Comparison of ENCODE assay signal across 19 cellular contexts in the genomic region with DNA sequence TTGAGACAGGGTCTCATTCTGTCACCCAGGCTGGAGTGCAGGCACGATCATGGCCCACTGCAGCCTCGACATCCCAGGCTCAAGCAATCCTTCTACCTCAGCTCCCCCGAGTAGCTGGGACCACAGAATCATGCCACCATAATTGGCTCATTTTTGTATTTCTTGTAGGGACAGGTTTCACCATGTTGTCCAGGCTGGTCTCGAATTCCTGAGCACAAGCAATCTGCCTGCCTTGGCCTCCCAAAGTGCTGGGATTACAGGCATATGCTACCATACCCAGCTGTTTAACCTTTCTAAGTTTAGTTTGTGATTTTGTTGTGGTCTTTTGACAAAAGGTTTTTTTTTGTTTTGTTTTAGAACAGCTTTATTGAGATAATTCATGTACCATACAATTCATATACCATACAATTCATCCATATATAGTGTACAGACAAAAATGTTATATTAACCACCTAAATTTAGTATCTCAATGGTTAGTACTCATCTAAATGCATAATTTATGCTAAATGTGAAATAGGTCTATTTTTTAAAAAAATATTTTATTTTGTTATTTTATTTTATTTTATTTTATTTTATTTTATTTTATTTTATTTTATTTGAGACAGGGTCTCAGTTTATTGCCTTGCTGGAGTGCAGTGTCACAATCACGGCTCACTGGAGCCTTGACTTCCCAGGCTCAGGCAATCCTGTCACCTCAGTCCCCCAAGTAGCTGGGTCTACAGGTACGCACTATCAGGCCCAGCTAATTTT. TPM values are rescaled to one million over a fixed set of nuclear protein-coding genes. Genes with fewer than 3 reads are reported as not detected.
DNase-seq lines count a peak whose midpoint lies in the region; ATAC-seq, FAIRE-seq and TF ChIP-seq lines count a peak whose summit lies in the region.
"Had no signal": no experiment of that assay in that cellular context is flagged by ENCODE, and none has a peak within 500 bp of the region (broad histone marks: within the 10 kb centered on the region; RNA-seq: fewer than 3 reads in every experiment).

No MANE protein-coding gene starts in this region.

- TF ChIP-seq CTCF in astrocyte (IDR thresholded peaks at IDR 0.05; ENCODE audit: insufficient read depth, low read depth, low read length) (no peak), right atrium auricular region (IDR thresholded peaks at IDR 0.05) (no peak), gastrocnemius medialis (IDR thresholded peaks at IDR 0.05 in 4 of 5, conservative IDR thresholded peaks at IDR 0.05 in 1 of 5) (no peak)

- 99% methylated on average over 6 of the region's 6 CpGs for WGBS in GM23248 (ENCODE audit: low coverage in 1 of 2, low lambda C conversion rate in 2 of 2, missing lambda C conversion rate in 2 of 2), 2 experiments

- H3K9me2 ChIP-seq in GM23248 (ENCODE audit: insufficient read depth), result no peaks in the 10 kb centered on the region

- no peak for FAIRE-seq in astrocyte (lab: Jason Lieb, UNC)
- FAIRE-seq: D721Med had no signal

- peaks cover 72% of the 10 kb centered on the region for H3K79me2 ChIP-seq in GM23248 (ENCODE audit: insufficient read depth)
- peaks cover 36% of the 10 kb centered on the region for H3K79me2 ChIP-seq in astrocyte (ENCODE audit: insufficient read depth, low read length)

- H4K20me1 ChIP-seq in GM23248 (ENCODE audit: insufficient read depth) (no peaks in the 10 kb centered on the region; the same call in 1 of the 2 replicates), astrocyte (ENCODE audit: insufficient read depth, low read length) (peaks cover 14% of the 10 kb centered on the region)

- H3K27me3 Mint-ChIP-seq in astrocyte (ENCODE audit: low read depth, unreplicated experiment), result no peaks in the 10 kb centered on the region
- H3K27me3 Mint-ChIP-seq: activated B cell treated with CpG ODN at 0.5 μM for 24 hours, naive B cell had no signal

- DNase-seq in GM23248, result no peak
- no peak for DNase-seq in astrocyte (ENCODE audit: low read depth)
- no peak for DNase-seq in right atrium auricular region (ENCODE audit: low spot score)
- no peak for DNase-seq in gastrocnemius medialis
- DNase-seq in stimulated activated CD4-positive, alpha-beta T cell treated with anti-CD3 and anti-CD28 coated beads, Interleukin-1b, Interleukin-23, amount 100 ng/mL, for 48 hours, result no peak
- no peak for DNase-seq in NCI-H524 treated with DMSO at 0.1 percent for 48 hours (lab: John Stamatoyannopoulos, UW)
- no peak for DNase-seq in medulla oblongata (ENCODE audit: extremely low spot score)
- no peak for DNase-seq in DMS53 treated with DMSO at 0.1 percent for 48 hours (lab: John Stamatoyannopoulos, UW; ENCODE audit: unreplicated experiment)
- DNase-seq: activated B cell treated with CpG ODN at 0.5 μM for 24 hours; activated naive CD4-positive, alpha-beta T cell; central memory CD4-positive, alpha-beta T cell; naive B cell; NCI-H187 treated with DMSO at 0.1 percent for 48 hours; NCI-H524; stimulated activated CD4-positive, alpha-beta T cell treated with anti-CD3 and anti-CD28 coated beads, Interleukin-4, amount 100 ng/mL, for 1 hour had no signal

- peaks cover 55% of the 10 kb centered on the region for H3F3A ChIP-seq in GM23248 (ENCODE audit: insufficient read depth)

- peaks cover 16% of the 10 kb centered on the region for H3K4me1 Mint-ChIP-seq in astrocyte (ENCODE audit: low read depth, unreplicated experiment)

- H3K4me1 ChIP-seq in GM23248 (ENCODE audit: insufficient read depth) (peaks cover 44% of the 10 kb centered on the region), astrocyte (ENCODE audit: insufficient read depth, low read length) (peaks cover 27% of the 10 kb centered on the region), right atrium auricular region (peaks cover 0 to 32% of the 10 kb centered on the region in 2 donors), gastrocnemius medialis (peaks cover 11 to 40% of the 10 kb centered on the region in 2 donors)

- no peak overlapping the region for H3K27ac Mint-ChIP-seq in astrocyte (ENCODE audit: unreplicated experiment)
- H3K27ac Mint-ChIP-seq: activated B cell treated with CpG ODN at 0.5 μM for 24 hours had no signal

- no peaks in the 10 kb centered on the region for H3K9me3 ChIP-seq in GM23248 (ENCODE audit: low read depth)
- no peaks in the 10 kb centered on the region for H3K9me3 ChIP-seq in astrocyte (ENCODE audit: insufficient read depth, low read depth, low read length)
- no peaks in the 10 kb centered on the region for H3K9me3 ChIP-seq in right atrium auricular region
- no peaks in the 10 kb centered on the region for H3K9me3 ChIP-seq in gastrocnemius medialis

- peak in 1 of 2 donors; percentile 25 for ATAC-seq in gastrocnemius medialis
- ATAC-seq: Panc1 had no signal

- no peak overlapping the region for H3K4me3 Mint-ChIP-seq in astrocyte (ENCODE audit: unreplicated experiment)
- H3K4me3 Mint-ChIP-seq: activated B cell treated with CpG ODN at 0.5 μM for 24 hours, naive B cell had no signal

- H3K9me3 Mint-ChIP-seq in astrocyte (ENCODE audit: unreplicated experiment), result no peaks in the 10 kb centered on the region
- H3K9me3 Mint-ChIP-seq: activated B cell treated with CpG ODN at 0.5 μM for 24 hours, naive B cell had no signal

- H3K4me2 ChIP-seq in GM23248 (ENCODE audit: unreplicated experiment) (peak overlapping the region; percentile 64), astrocyte (ENCODE audit: low read length) (peak overlapping the region; percentile 62)

- H3K36me3 Mint-ChIP-seq in astrocyte (ENCODE audit: low read depth, unreplicated experiment), result peaks cover 17% of the 10 kb centered on the region

- in situ Hi-C loops in GM23248 (cut with MboI), result no loop called here
- in situ Hi-C loops in gastrocnemius medialis (cut with MboI; ENCODE audit: low sequenced_read_pairs in 4 of 4), result no loop called here

- no peak overlapping the region for H2AFZ ChIP-seq in GM23248
- H2AFZ ChIP-seq in astrocyte (ENCODE audit: low read depth, low read length), result no peak overlapping the region

- peaks cover 42% of the 10 kb centered on the region for H3K36me3 ChIP-seq in GM23248 (ENCODE audit: low read depth)
- peaks cover 51% of the 10 kb centered on the region for H3K36me3 ChIP-seq in astrocyte (ENCODE audit: insufficient read depth, low read length)
- peaks cover 50% of the 10 kb centered on the region for H3K36me3 ChIP-seq in right atrium auricular region
- H3K36me3 ChIP-seq in gastrocnemius medialis, result peaks cover 0 to 52% of the 10 kb centered on the region in 2 donors

- H3K4me3 ChIP-seq in GM23248, result no peak overlapping the region
- H3K4me3 ChIP-seq in astrocyte (ENCODE audit: insufficient read depth, low read depth, low read length), result no peak overlapping the region
- no peak overlapping the region for H3K4me3 ChIP-seq in right atrium auricular region
- H3K4me3 ChIP-seq in gastrocnemius medialis, result no peak overlapping the region

- H3K27ac ChIP-seq in GM23248 (peak overlapping the region; percentile 94), astrocyte (ENCODE audit: low read depth, low read length) (peak overlapping the region; percentile 88), right atrium auricular region (peak overlapping the region; percentile 66 to 75), gastrocnemius medialis (peak overlapping the region; percentile 70 to 85 (median 76))

- intact Hi-C loops in gastrocnemius medialis (cut with DNase I; ENCODE audit: low total_unique reads), result no loop called here

- TF ChIP-seq POLR2A in gastrocnemius medialis (IDR thresholded peaks at IDR 0.05), result no peak

- H3K27me3 ChIP-seq in GM23248 (replicated peaks; ENCODE audit: insufficient read depth), result no peaks in the 10 kb centered on the region
- H3K27me3 ChIP-seq in astrocyte (ENCODE audit: insufficient read depth, low read length), result no peaks in the 10 kb centered on the region
- no peaks in the 10 kb centered on the region for H3K27me3 ChIP-seq in right atrium auricular region
- no peaks in the 10 kb centered on the region for H3K27me3 ChIP-seq in gastrocnemius medialis

- H3K9ac ChIP-seq in GM23248, result peak overlapping the region; percentile 51
- peak overlapping the region; percentile 75 for H3K9ac ChIP-seq in astrocyte (ENCODE audit: low read length)

RNA-seq across cellular contexts. Expression of a gene that starts 8.9 kb away (rescaled TPM):
- 79.9 and 83.2 TPM in 2 replicates for total RNA-seq in GM23248 (2014; rRNA removed; shearing (Covaris generic))
- 61.7 and 63.2 TPM in 2 replicates for polyA plus RNA-seq in GM23248 (2016; fragmentation: Nextera tagmentation; extraction: Ambion mirVana)
- total RNA-seq in astrocyte, result 62.4 and 62.5 TPM in 2 replicates
- 10 to 100 TPM; 23.8 to 43.2 TPM for total RNA-seq in right atrium auricular region
- 10 to 100 TPM; 19.9 to 31.9 (median 24.0) TPM for total RNA-seq in gastrocnemius medialis

RNA-seq across cellular contexts. Expression of a gene that starts 19.2 kb away (rescaled TPM):
- total RNA-seq in GM23248 (2014; rRNA removed; shearing (Covaris generic)), result not detected in 2 replicates
- polyA plus RNA-seq in GM23248 (2016; fragmentation: Nextera tagmentation; extraction: Ambion mirVana), result not detected in 2 replicates
- total RNA-seq in astrocyte (not detected in 2 replicates), right atrium auricular region (not detected), gastrocnemius medialis (not detected)
- total RNA-seq: activated B cell treated with CpG ODN at 0.5 μM for 24 hours, pulmonary artery endothelial cell, urinary bladder had no signal
- polyA plus RNA-seq: urinary bladder had no signal

RNA-seq across cellular contexts. Expression of a gene that starts 50.1 kb away (rescaled TPM):
- total RNA-seq in GM23248 (2014; rRNA removed; shearing (Covaris generic)), result 0.89 and 2.8 TPM in 2 replicates
- 0.80 and 0.91 TPM in 2 replicates for polyA plus RNA-seq in GM23248 (2016; fragmentation: Nextera tagmentation; extraction: Ambion mirVana)
- total RNA-seq in astrocyte (1.5 and 2.1 TPM in 2 replicates), right atrium auricular region (1 to 10 TPM in 1 of 2 donors, under 1 TPM in 1; 0.59 to 1.2 TPM), gastrocnemius medialis (1 to 10 TPM in 1 of 4 donors, under 1 TPM in 1, not detected in 2; 0.07 to 8.9 TPM)
